Comparison of ENCODE assay signal across 21 cellular contexts in genomic region chr7:55036958-55037357, GRCh38. TPM values are rescaled to one million over a fixed set of nuclear protein-coding genes. Genes with fewer than 3 reads are reported as not detected.
DNase-seq lines count a peak whose midpoint lies in the region; ATAC-seq, FAIRE-seq and TF ChIP-seq lines count a peak whose summit lies in the region.
"Had no signal": no experiment of that assay in that cellular context is flagged by ENCODE, and none has a peak within 500 bp of the region (broad histone marks: within the 10 kb centered on the region; RNA-seq: fewer than 3 reads in every experiment).

No MANE protein-coding gene starts in this region.

- H3K9me3 ChIP-seq in RWPE2 (ENCODE audit: severe bottlenecking) (no peaks in the 10 kb centered on the region), esophagus muscularis mucosa (no peaks in the 10 kb centered on the region), osteoblast (ENCODE audit: low read depth, low read length) (no peaks in the 10 kb centered on the region)
- H3K9me3 ChIP-seq: BLaER1 treated with 17β-estradiol and CSF1 and Interleukin-3, amounts not matched to agents 10 nM and 100 nM; HAP-1 had no signal

- ATAC-seq in RWPE2 (ENCODE audit: low read depth) (no peak), SK-N-SH treated with all-trans-retinoic acid at 6 μM for 48 hours (peak; percentile 40; the same call in 2 of the 3 replicates)
- ATAC-seq: GM12878 had no signal

- TF ChIP-seq CTCF in RWPE2 (IDR thresholded peaks at IDR 0.05; ENCODE audit: poor library complexity, severe bottlenecking) (no peak), esophagus muscularis mucosa (IDR thresholded peaks at IDR 0.05) (no peak), osteoblast (IDR thresholded peaks at IDR 0.05; ENCODE audit: extremely low read depth, low read depth, low read length) (no peak)

- 79% methylated on average over 3 of the region's 3 CpGs for WGBS in esophagus muscularis mucosa

- H3K4me3 ChIP-seq in RWPE2 (ENCODE audit: severe bottlenecking) = no peak overlapping the region
- no peak overlapping the region for H3K4me3 ChIP-seq in esophagus muscularis mucosa
- no peak overlapping the region for H3K4me3 ChIP-seq in osteoblast (ENCODE audit: insufficient read depth, low read length)
- H3K4me3 ChIP-seq: BLaER1 treated with 17β-estradiol and CSF1 and Interleukin-3, amounts not matched to agents 10 nM and 100 nM; GM12878; HAP-1 had no signal

- CTCF ChIA-PET in HEK293T (lab: Yijun Ruan, JAX) = no interaction called here

- H3K4me1 ChIP-seq in RWPE2 (ENCODE audit: insufficient read depth, poor library complexity, severe bottlenecking) (peaks cover 64% of the 10 kb centered on the region), esophagus muscularis mucosa (peaks cover 20 to 84% (median 77%) of the 10 kb centered on the region in 4 donors), osteoblast (ENCODE audit: insufficient read depth, low read length) (peaks cover 18% of the 10 kb centered on the region)
- H3K4me1 ChIP-seq: HAP-1 had no signal

- H4K20me1 ChIP-seq in osteoblast (ENCODE audit: insufficient read depth, low read length) = peaks cover 18% of the 10 kb centered on the region
- H4K20me1 ChIP-seq: BLaER1 treated with 17β-estradiol and CSF1 and Interleukin-3, amounts not matched to agents 10 nM and 100 nM had no signal

- no peak for TF ChIP-seq POLR2A in esophagus muscularis mucosa (IDR thresholded peaks at IDR 0.05; ENCODE audit: low read depth)

- H3K27me3 ChIP-seq in RWPE2 (ENCODE audit: insufficient read depth, poor library complexity, severe bottlenecking) = no peaks in the 10 kb centered on the region
- H3K27me3 ChIP-seq in esophagus muscularis mucosa = no peaks in the 10 kb centered on the region
- no peaks in the 10 kb centered on the region for H3K27me3 ChIP-seq in osteoblast (ENCODE audit: insufficient read depth, low read length)

- FAIRE-seq in RCC 7860 (lab: Jason Lieb, UNC) = no peak
- FAIRE-seq: D721Med, GM12878, H54 had no signal

- intact Hi-C loops in esophagus muscularis mucosa (cut with DNase I) = no loop called here

- H3K36me3 ChIP-seq in RWPE2 (ENCODE audit: low read depth) = peaks cover 91% of the 10 kb centered on the region
- no peaks in the 10 kb centered on the region for H3K36me3 ChIP-seq in esophagus muscularis mucosa
- peaks cover 2% of the 10 kb centered on the region for H3K36me3 ChIP-seq in osteoblast (ENCODE audit: insufficient read depth, low read length)
- H3K36me3 ChIP-seq: BLaER1 treated with 17β-estradiol and CSF1 and Interleukin-3, amounts not matched to agents 10 nM and 100 nM; HAP-1 had no signal

- no peak overlapping the region for H3K4me2 ChIP-seq in osteoblast (ENCODE audit: insufficient read depth, low read length)

- no peak overlapping the region for H2AFZ ChIP-seq in osteoblast (ENCODE audit: low read length)

- TF ChIP-seq EP300 in esophagus muscularis mucosa (IDR thresholded peaks at IDR 0.05) = no peak

- DNase-seq in RWPE2 (ENCODE audit: low spot score) (no peak), esophagus muscularis mucosa (ENCODE audit: extremely low spot score) (no peak), osteoblast (ENCODE audit: insufficient read length, low spot score, missing footprints) (no peak), occipital lobe (lab: John Stamatoyannopoulos, UW) (no peak), AML-193 (lab: John Stamatoyannopoulos, UW) (no peak), HEK293T (ENCODE audit: extremely low spot score) (no peak), RCC 7860 (ENCODE audit: low spot score) (no peak)
- DNase-seq: CD4-positive, alpha-beta T cell; CD8-positive, alpha-beta memory T cell; DMS 273 treated with DMSO at 0.1 percent for 48 hours; DMS79; EL; GDM1; GOT3 had no signal

- peaks cover 96% of the 10 kb centered on the region for H3K79me2 ChIP-seq in osteoblast (ENCODE audit: insufficient read depth, low read length)

- POLR2A ChIA-PET in HEK293T (lab: Yijun Ruan, JAX) = interaction anchor here (0.8 kb wide), 1 partner anchor 18 kb away, joined by 3 read pairs; no protein-coding TSS in a partner anchor

- H3K27ac ChIP-seq in RWPE2 (ENCODE audit: poor library complexity, severe bottlenecking) (peak overlapping the region; percentile 96), esophagus muscularis mucosa (replicated peaks in 1 of 4) (peak overlapping the region; percentile 19 to 77 (median 52)), osteoblast (ENCODE audit: low read depth, low read length) (peak overlapping the region; percentile 21)
- H3K27ac ChIP-seq: BLaER1 treated with 17β-estradiol and CSF1 and Interleukin-3, amounts not matched to agents 10 nM and 100 nM had no signal

TF ChIP-seq in SK-N-SH treated with all-trans-retinoic acid at 6 μM for 48 hours, 23 proteins besides CTCF, POLR2A, EP300 and RAD21:
- peak; percentile 27; the same call in 1 of the 2 replicates for TF ChIP-seq ISL1 (CRISPR knock-in tag; IDR thresholded peaks at IDR 0.05)
- no peak for TF ChIP-seq TSHZ2 (CRISPR knock-in tag; IDR thresholded peaks at IDR 0.05)

TF ChIP-seq in HEK293T, 16 proteins besides CTCF, POLR2A, EP300 and RAD21:
- TF ChIP-seq FOXM1 (IDR thresholded peaks at IDR 0.05; ENCODE audit: borderline replicate concordance) (no peak), SUZ12 (IDR thresholded peaks at IDR 0.05) (no peak), SP1 (IDR thresholded peaks at IDR 0.05) (no peak), HDGF (IDR thresholded peaks at IDR 0.05; ENCODE audit: borderline replicate concordance) (no peak), NFRKB (IDR thresholded peaks at IDR 0.05) (no peak), BHLHE40 (IDR thresholded peaks at IDR 0.05; ENCODE audit: borderline replicate concordance) (no peak)

RNA-seq across cellular contexts. Expression of gene EGFR, which starts 18.1 kb away (rescaled TPM):
- total RNA-seq in esophagus muscularis mucosa (100 to 1,000 TPM in 2 of 4 donors, 10 to 100 TPM in 2; 79.3 to 125 (median 110) TPM), osteoblast (104 and 110 TPM in 2 replicates), occipital lobe (9.4 TPM)
- total RNA-seq: B cell; CD4-positive, alpha-beta T cell; CD8-positive, alpha-beta memory T cell had no signal

Comparison
In these comparisons a context has a peak if more than half of its experiments do, and no peak if none do; other contexts are left out.
1. H3K27ac ChIP-seq: peak in every context shown above with its lines; median percentile 96 in RWPE2; 52 in esophagus muscularis mucosa; 21 in osteoblast.